24 cellular contexts compared by ENCODE assay signal in genomic region chr7:28156401-28156800, GRCh38. TPM values are rescaled to one million over a fixed set of nuclear protein-coding genes. Genes with fewer than 3 reads are reported as not detected.
DNase-seq lines count a peak whose midpoint lies in the region; ATAC-seq and TF ChIP-seq lines count a peak whose summit lies in the region.
"Had no signal": no experiment of that assay in that cellular context is flagged by ENCODE, and none has a peak within 500 bp of the region (broad histone marks: within the 10 kb centered on the region; RNA-seq: fewer than 3 reads in every experiment).

No MANE protein-coding gene starts in this region.

- peak overlapping the region in 10 of 11 experiments; percentile 74 to 85 (median 78); a peak in 17 of 22 replicates for H3K9ac ChIP-seq in BLaER1 treated with 17β-estradiol and CSF1 and Interleukin-3, amounts not matched to agents 10 nM and 100 nM
- no peak overlapping the region for H3K9ac ChIP-seq in KMS-11

- no peak for ATAC-seq in body of pancreas
- ATAC-seq: effector memory CD8-positive, alpha-beta T cell; foreskin keratinocyte; naive thymus-derived CD8-positive, alpha-beta T cell had no signal

- TF ChIP-seq CTCF in KMS-11 (conservative IDR thresholded peaks at IDR 0.05; ENCODE audit: low read depth, low read length) (no peak), body of pancreas (IDR thresholded peaks at IDR 0.05) (no peak), osteoblast (IDR thresholded peaks at IDR 0.05; ENCODE audit: extremely low read depth, low read depth, low read length) (no peak), adrenal gland (IDR thresholded peaks at IDR 0.05) (no peak)

- no peak overlapping the region for H3K4me3 Mint-ChIP-seq in activated T-helper 1 cell treated with anti-CD3 and anti-CD28 coated beads, Interleukin-12 subunit alpha, Interleukin-12 subunit beta, Interleukin-2, Interleukin-4 antibody, amounts not matched to agents 30 ng/mL and 10 ng/mL and 1 ng/mL, durations not matched to agents 14 hours and 24 hours and 36 hours
- H3K4me3 Mint-ChIP-seq in activated T-helper 2 cell treated with anti-CD3 and anti-CD28 coated beads, Interferon-gamma antibody, Interleukin-2, Interleukin-4, amounts not matched to agents 10 μg/mL and 5 μg/mL and 100 μg/mL, durations not matched to agents 14 hours and 24 hours and 36 hours (ENCODE audit: low read depth): no peak overlapping the region
- H3K4me3 Mint-ChIP-seq: effector memory CD8-positive, alpha-beta T cell; mesothelial cell of epicardium had no signal

- peaks cover 0 to 11% (median 0%) of the 10 kb centered on the region in 11 experiments; a peak in 6 of 22 replicates for H3K9me3 ChIP-seq in BLaER1 treated with 17β-estradiol and CSF1 and Interleukin-3, amounts not matched to agents 10 nM and 100 nM (replicated peaks in 1 of 11)
- no peaks in the 10 kb centered on the region for H3K9me3 ChIP-seq in body of pancreas
- H3K9me3 ChIP-seq in osteoblast (ENCODE audit: low read depth, low read length): no peaks in the 10 kb centered on the region
- H3K9me3 ChIP-seq in adrenal gland (replicated peaks in 1 of 3): no peaks in the 10 kb centered on the region
- H3K9me3 ChIP-seq: thyroid gland had no signal

- peaks cover 6% of the 10 kb centered on the region for H3K27me3 Mint-ChIP-seq in activated T-helper 1 cell treated with anti-CD3 and anti-CD28 coated beads, Interleukin-12 subunit alpha, Interleukin-12 subunit beta, Interleukin-2, Interleukin-4 antibody, amounts not matched to agents 30 ng/mL and 10 ng/mL and 1 ng/mL, durations not matched to agents 14 hours and 24 hours and 36 hours (ENCODE audit: insufficient read depth)
- H3K27me3 Mint-ChIP-seq in activated T-helper 2 cell treated with anti-CD3 and anti-CD28 coated beads, Interferon-gamma antibody, Interleukin-2, Interleukin-4, amounts not matched to agents 10 μg/mL and 5 μg/mL and 100 μg/mL, durations not matched to agents 14 hours and 24 hours and 36 hours (ENCODE audit: low read depth): peaks cover 30% of the 10 kb centered on the region
- H3K27me3 Mint-ChIP-seq: effector memory CD8-positive, alpha-beta T cell had no signal

- H3K36me3 Mint-ChIP-seq in activated T-helper 1 cell treated with anti-CD3 and anti-CD28 coated beads, Interleukin-12 subunit alpha, Interleukin-12 subunit beta, Interleukin-2, Interleukin-4 antibody, amounts not matched to agents 30 ng/mL and 10 ng/mL and 1 ng/mL, durations not matched to agents 14 hours and 24 hours and 36 hours (ENCODE audit: low read depth): no peaks in the 10 kb centered on the region
- H3K36me3 Mint-ChIP-seq in activated T-helper 2 cell treated with anti-CD3 and anti-CD28 coated beads, Interferon-gamma antibody, Interleukin-2, Interleukin-4, amounts not matched to agents 10 μg/mL and 5 μg/mL and 100 μg/mL, durations not matched to agents 14 hours and 24 hours and 36 hours (ENCODE audit: low read depth): no peaks in the 10 kb centered on the region
- H3K36me3 Mint-ChIP-seq: mesothelial cell of epicardium had no signal

- intact Hi-C loops in body of pancreas (cut with DNase I): no loop called here
- intact Hi-C loops in adrenal gland (cut with DNase I): no loop called here
- intact Hi-C loops in activated T-helper 1 cell treated with anti-CD3 and anti-CD28 coated beads, Interleukin-12 subunit alpha, Interleukin-12 subunit beta, Interleukin-2, Interleukin-4 antibody, amounts not matched to agents 30 ng/mL and 10 ng/mL and 1 ng/mL, durations not matched to agents 14 hours and 24 hours and 36 hours (cut with micrococcal nuclease): loop anchor here (10.0 kb wide), 3 partner anchors 412 to 878 kb away; partner anchors contain the start of genes HIBADH and TAX1BP1
- intact Hi-C loops in activated T-helper 2 cell treated with anti-CD3 and anti-CD28 coated beads, Interferon-gamma antibody, Interleukin-2, Interleukin-4, amounts not matched to agents 10 μg/mL and 5 μg/mL and 100 μg/mL, durations not matched to agents 14 hours and 24 hours and 36 hours (cut with micrococcal nuclease): no loop called here

- peaks cover 65 to 92% (median 80%) of the 10 kb centered on the region in 10 experiments for H3K4me1 ChIP-seq in BLaER1 treated with 17β-estradiol and CSF1 and Interleukin-3, amounts not matched to agents 10 nM and 100 nM
- peaks cover 65% of the 10 kb centered on the region for H3K4me1 ChIP-seq in KMS-11 (ENCODE audit: low read depth, poor library complexity, severe bottlenecking)
- peaks cover 33% of the 10 kb centered on the region for H3K4me1 ChIP-seq in body of pancreas
- peaks cover 50% of the 10 kb centered on the region for H3K4me1 ChIP-seq in osteoblast (ENCODE audit: insufficient read depth, low read length)
- H3K4me1 ChIP-seq in adrenal gland (replicated peaks in 1 of 2): peaks cover 22 to 36% of the 10 kb centered on the region in 2 donors

- DNase-seq in body of pancreas (no peak), osteoblast (ENCODE audit: insufficient read length, low spot score, missing footprints) (no peak), H4 (ENCODE audit: low spot score) (no peak), adrenal gland (no peak)
- no peak for DNase-seq in activated T-helper 1 cell treated with anti-CD3 and anti-CD28 coated beads, Interleukin-12 subunit alpha, Interleukin-12 subunit beta, Interleukin-2, Interleukin-4 antibody, amounts not matched to agents 30 ng/mL and 10 ng/mL and 1 ng/mL, durations not matched to agents 14 hours and 24 hours and 36 hours (ENCODE audit: low spot score)
- DNase-seq in activated T-helper 2 cell treated with anti-CD3 and anti-CD28 coated beads, Interferon-gamma antibody, Interleukin-2, Interleukin-4, amounts not matched to agents 10 μg/mL and 5 μg/mL and 100 μg/mL, durations not matched to agents 14 hours and 24 hours and 36 hours (ENCODE audit: low spot score): no peak
- DNase-seq: CD8-positive, alpha-beta memory T cell; DMS53; effector memory CD8-positive, alpha-beta T cell; GF-D8; GOT3; Kasumi-1; naive thymus-derived CD8-positive, alpha-beta T cell; NCI-H187; NCI-H526 treated with DMSO at 0.1 percent for 48 hours; stimulated activated CD4-positive, alpha-beta T cell treated with anti-CD3 and anti-CD28 coated beads, Interleukin-4, amount 100 ng/mL, for 1 hour; stimulated activated naive CD4-positive, alpha-beta T cell; WERI-Rb-1 had no signal

- 46 to 70% methylated on average over 4 of the region's 4 CpGs for WGBS in body of pancreas, 2 donors
- 74 to 98% (median 98%) methylated on average over 4 of the region's 4 CpGs for WGBS in adrenal gland, 4 donors

- H3K36me3 ChIP-seq in BLaER1 treated with 17β-estradiol and CSF1 and Interleukin-3, amounts not matched to agents 10 nM and 100 nM: peaks cover 0 to 27% (median 9%) of the 10 kb centered on the region in 11 experiments; a peak in 9 of 22 replicates
- H3K36me3 ChIP-seq in KMS-11 (ENCODE audit: insufficient read depth) (no peaks in the 10 kb centered on the region), body of pancreas (replicated peaks in 1 of 2; ENCODE audit: insufficient read depth in 1 of 2, low read depth in 2 of 2) (no peaks in the 10 kb centered on the region), osteoblast (ENCODE audit: insufficient read depth, low read length) (no peaks in the 10 kb centered on the region), adrenal gland (replicated peaks in 1 of 2) (no peaks in the 10 kb centered on the region)
- H3K36me3 ChIP-seq: brain microvascular endothelial cell, thyroid gland, WERI-Rb-1 had no signal

- H3K27ac ChIP-seq in BLaER1 treated with 17β-estradiol and CSF1 and Interleukin-3, amounts not matched to agents 10 nM and 100 nM: peak overlapping the region; percentile 68 to 95 (median 93); a peak in 21 of 22 replicates
- H3K27ac ChIP-seq in KMS-11 (no peak overlapping the region), body of pancreas (peak overlapping the region; percentile 11 to 50 (median 14)), osteoblast (ENCODE audit: low read depth, low read length) (peak overlapping the region; percentile 40), adrenal gland (no peak overlapping the region)
- H3K27ac ChIP-seq: foreskin keratinocyte, WERI-Rb-1 had no signal

- H2AFZ ChIP-seq in KMS-11 (ENCODE audit: low read depth): no peak overlapping the region
- no peak overlapping the region for H2AFZ ChIP-seq in osteoblast (ENCODE audit: low read length)

- H3K4me3 ChIP-seq in BLaER1 treated with 17β-estradiol and CSF1 and Interleukin-3, amounts not matched to agents 10 nM and 100 nM: peak overlapping the region in 2 of 10 experiments; percentile 33 to 41; a peak in 4 of 20 replicates
- H3K4me3 ChIP-seq in KMS-11 (IDR thresholded peaks at IDR 0.05; ENCODE audit: insufficient read depth, low read depth, low read length) (no peak overlapping the region), body of pancreas (no peak overlapping the region), osteoblast (ENCODE audit: insufficient read depth, low read length) (no peak overlapping the region), adrenal gland (no peak overlapping the region)
- H3K4me3 ChIP-seq: thyroid gland had no signal

- TF ChIP-seq POLR2A in body of pancreas (IDR thresholded peaks at IDR 0.05) (no peak), adrenal gland (IDR thresholded peaks at IDR 0.05) (no peak)

- H3K79me2 ChIP-seq in KMS-11 (ENCODE audit: insufficient read depth, low read depth) (0 out of 2 replicates have a peak, but pooled peaks cover 7% of the 10 kb centered on the region), osteoblast (ENCODE audit: insufficient read depth, low read length) (peaks cover 21% of the 10 kb centered on the region)

- no peaks in the 10 kb centered on the region for H4K20me1 ChIP-seq in BLaER1 treated with 17β-estradiol and CSF1 and Interleukin-3, amounts not matched to agents 10 nM and 100 nM
- H4K20me1 ChIP-seq in KMS-11 (ENCODE audit: insufficient read depth): no peaks in the 10 kb centered on the region
- peaks cover 3% of the 10 kb centered on the region for H4K20me1 ChIP-seq in osteoblast (ENCODE audit: insufficient read depth, low read length)

- peaks cover 53% of the 10 kb centered on the region for H3K4me1 Mint-ChIP-seq in activated T-helper 1 cell treated with anti-CD3 and anti-CD28 coated beads, Interleukin-12 subunit alpha, Interleukin-12 subunit beta, Interleukin-2, Interleukin-4 antibody, amounts not matched to agents 30 ng/mL and 10 ng/mL and 1 ng/mL, durations not matched to agents 14 hours and 24 hours and 36 hours (ENCODE audit: low read depth)
- H3K4me1 Mint-ChIP-seq in activated T-helper 2 cell treated with anti-CD3 and anti-CD28 coated beads, Interferon-gamma antibody, Interleukin-2, Interleukin-4, amounts not matched to agents 10 μg/mL and 5 μg/mL and 100 μg/mL, durations not matched to agents 14 hours and 24 hours and 36 hours (ENCODE audit: low read depth): peaks cover 42% of the 10 kb centered on the region

- H3K4me2 ChIP-seq in BLaER1 treated with 17β-estradiol and CSF1 and Interleukin-3, amounts not matched to agents 10 nM and 100 nM: peak overlapping the region; percentile 69 to 99 (median 84)
- peak overlapping the region; percentile 82; the same call in 1 of the 2 replicates for H3K4me2 ChIP-seq in KMS-11
- peak overlapping the region; percentile 49 for H3K4me2 ChIP-seq in osteoblast (ENCODE audit: insufficient read depth, low read length)

- no peak overlapping the region for H3K27ac Mint-ChIP-seq in activated T-helper 1 cell treated with anti-CD3 and anti-CD28 coated beads, Interleukin-12 subunit alpha, Interleukin-12 subunit beta, Interleukin-2, Interleukin-4 antibody, amounts not matched to agents 30 ng/mL and 10 ng/mL and 1 ng/mL, durations not matched to agents 14 hours and 24 hours and 36 hours
- no peak overlapping the region for H3K27ac Mint-ChIP-seq in activated T-helper 2 cell treated with anti-CD3 and anti-CD28 coated beads, Interferon-gamma antibody, Interleukin-2, Interleukin-4, amounts not matched to agents 10 μg/mL and 5 μg/mL and 100 μg/mL, durations not matched to agents 14 hours and 24 hours and 36 hours
- H3K27ac Mint-ChIP-seq: mesothelial cell of epicardium had no signal

- no peaks in the 10 kb centered on the region for H3K9me3 Mint-ChIP-seq in activated T-helper 1 cell treated with anti-CD3 and anti-CD28 coated beads, Interleukin-12 subunit alpha, Interleukin-12 subunit beta, Interleukin-2, Interleukin-4 antibody, amounts not matched to agents 30 ng/mL and 10 ng/mL and 1 ng/mL, durations not matched to agents 14 hours and 24 hours and 36 hours
- peaks cover 5% of the 10 kb centered on the region for H3K9me3 Mint-ChIP-seq in activated T-helper 2 cell treated with anti-CD3 and anti-CD28 coated beads, Interferon-gamma antibody, Interleukin-2, Interleukin-4, amounts not matched to agents 10 μg/mL and 5 μg/mL and 100 μg/mL, durations not matched to agents 14 hours and 24 hours and 36 hours
- H3K9me3 Mint-ChIP-seq: CD8-positive, alpha-beta memory T cell; effector memory CD8-positive, alpha-beta T cell; mesothelial cell of epicardium; naive thymus-derived CD8-positive, alpha-beta T cell had no signal

- H3K27me3 ChIP-seq in BLaER1 treated with 17β-estradiol and CSF1 and Interleukin-3, amounts not matched to agents 10 nM and 100 nM: no peaks in the 10 kb centered on the region
- H3K27me3 ChIP-seq in KMS-11 (ENCODE audit: insufficient read depth, low read depth): no peaks in the 10 kb centered on the region
- no peaks in the 10 kb centered on the region for H3K27me3 ChIP-seq in body of pancreas
- no peaks in the 10 kb centered on the region for H3K27me3 ChIP-seq in osteoblast (ENCODE audit: insufficient read depth, low read length)
- no peaks in the 10 kb centered on the region for H3K27me3 ChIP-seq in adrenal gland
- H3K27me3 ChIP-seq: brain microvascular endothelial cell, foreskin keratinocyte, thyroid gland had no signal

RNA-seq across cellular contexts. Expression of gene JAZF1, which starts 24.2 kb away (rescaled TPM):
- total RNA-seq in body of pancreas (1 to 10 TPM; 4.0 to 4.9 TPM), osteoblast (14.4 and 15.9 TPM in 2 replicates), adrenal gland (100 to 1,000 TPM in 5 of 8 donors, 10 to 100 TPM in 3; 63.8 to 192 (median 114) TPM)
- 13.3 and 20.6 TPM in 2 replicates for total RNA-seq in H4 (2014; rRNA removed; shearing (Covaris generic))
- polyA plus RNA-seq in adrenal gland: 100 to 1,000 TPM in 1 of 3 donors, 10 to 100 TPM in 2; 18.5 to 180 (median 25.8) TPM
- total RNA-seq in activated T-helper 1 cell treated with anti-CD3 and anti-CD28 coated beads, Interleukin-12 subunit alpha, Interleukin-12 subunit beta, Interleukin-2, Interleukin-4 antibody, amounts not matched to agents 30 ng/mL and 10 ng/mL and 1 ng/mL, durations not matched to agents 14 hours and 24 hours and 36 hours: 6.2 and 9.8 TPM in 2 replicates
- total RNA-seq in activated T-helper 2 cell treated with anti-CD3 and anti-CD28 coated beads, Interferon-gamma antibody, Interleukin-2, Interleukin-4, amounts not matched to agents 10 μg/mL and 5 μg/mL and 100 μg/mL, durations not matched to agents 14 hours and 24 hours and 36 hours: 3.9 TPM in 2 replicates

Comparison
In these comparisons a context has a peak if more than half of its experiments do, and no peak if none do; other contexts are left out.
1. H3K27ac ChIP-seq: peak in BLaER1 treated with 17β-estradiol and CSF1 and Interleukin-3, amounts not matched to agents 10 nM and 100 nM (11 of 11), body of pancreas (4 of 4) and osteoblast (single experiment); none in KMS-11 (single experiment) and adrenal gland (0 of 5).
2. Peak in every context shown above with its lines, with median percentiles within 50 percentile points of each other: H3K4me2 ChIP-seq.